11 cellular contexts compared by ENCODE assay signal in genomic region chr10:113005380-113005779, GRCh38.
"Had no signal": no experiment of that assay in that cellular context is flagged by ENCODE, and none has a peak within 500 bp of the region (broad histone marks: within the 10 kb centered on the region; RNA-seq: fewer than 3 reads in every experiment).

No MANE protein-coding gene starts in this region.

- H3K27ac Mint-ChIP-seq: activated naive CD8-positive, alpha-beta T cell treated with anti-CD3 and anti-CD28 coated beads for 36 hours had no signal

- DNase-seq: activated gamma-delta T cell treated with Interleukin-2 at 50 U/mL for 16 hours; activated naive CD8-positive, alpha-beta T cell treated with anti-CD3 and anti-CD28 coated beads for 36 hours; activated T-cell treated with anti-CD3 and anti-CD28 coated beads, Interleukin-2, amount 50 U/mL, for 4 hours; esophagus squamous epithelium; foreskin keratinocyte; mesendoderm; ovary; stimulated activated CD4-positive, alpha-beta T cell treated with anti-CD3 and anti-CD28 coated beads, Interleukin-12 subunit alpha, Interleukin-12 subunit beta, amount 100 ng/mL, for 4 hours; stimulated activated naive CD8-positive, alpha-beta T cell treated with anti-CD3 and anti-CD28 coated beads, Interleukin-15, Interleukin-2, amounts not matched to agents 100 U/mL and 50 U/mL, for 24 hours had no signal

- H3K4me3 Mint-ChIP-seq: activated naive CD8-positive, alpha-beta T cell treated with anti-CD3 and anti-CD28 coated beads for 36 hours; activated T-cell treated with anti-CD3 and anti-CD28 coated beads, Interleukin-2, amount 50 U/mL, for 4 hours had no signal

- H3K27ac ChIP-seq: esophagus squamous epithelium, foreskin keratinocyte, ovary had no signal

- ATAC-seq: activated CD4-positive, CD25-positive, alpha-beta regulatory T cell treated with anti-CD3 and anti-CD28 coated beads, Interleukin-2, amount 50 U/mL, for 24 hours; activated T-cell treated with anti-CD3 and anti-CD28 coated beads, Interleukin-2, amount 50 U/mL, for 4 hours; foreskin keratinocyte; left lobe of liver; stimulated activated naive CD8-positive, alpha-beta T cell treated with anti-CD3 and anti-CD28 coated beads, Interleukin-15, Interleukin-2, amounts not matched to agents 100 U/mL and 50 U/mL, for 24 hours had no signal

- H3K9me3 ChIP-seq: esophagus squamous epithelium, ovary had no signal

- H3K4me3 ChIP-seq: esophagus squamous epithelium, ovary had no signal

- H3K27me3 ChIP-seq: esophagus squamous epithelium, foreskin keratinocyte, ovary had no signal

- H3K9me3 Mint-ChIP-seq: activated naive CD8-positive, alpha-beta T cell treated with anti-CD3 and anti-CD28 coated beads for 36 hours; activated T-cell treated with anti-CD3 and anti-CD28 coated beads, Interleukin-2, amount 50 U/mL, for 4 hours had no signal

- H3K36me3 ChIP-seq: ovary had no signal
